In the genomic region with DNA sequence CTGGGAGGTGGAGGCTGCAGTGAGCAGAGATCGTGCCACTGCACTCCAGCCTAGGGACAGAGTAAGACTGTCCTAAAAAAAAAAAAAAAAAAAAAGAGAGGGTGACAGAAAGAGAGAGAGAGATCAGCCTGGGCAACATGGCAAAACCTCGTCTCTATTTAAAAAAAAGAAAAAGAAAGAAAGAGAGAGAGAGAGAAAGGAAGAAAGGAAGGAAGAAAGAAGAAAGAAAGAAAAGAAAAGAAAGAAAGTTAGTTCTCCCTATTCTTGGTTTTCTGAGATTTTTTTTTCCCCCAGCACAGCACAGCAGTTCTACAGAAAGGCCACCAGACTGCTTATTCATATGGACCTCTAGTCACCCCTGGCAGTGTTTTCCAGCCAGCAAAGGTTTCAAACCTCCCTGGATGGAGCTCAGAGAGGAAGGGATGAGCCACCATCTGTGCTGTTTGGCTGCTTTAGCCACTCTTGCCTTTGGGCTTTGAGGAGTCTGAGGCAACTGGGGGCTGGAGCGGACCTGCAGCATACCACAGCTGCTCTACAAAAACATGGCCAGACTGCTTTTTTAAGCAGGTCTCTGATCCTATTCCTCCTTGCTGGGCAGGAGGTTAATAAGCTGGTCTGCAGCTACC, we compare ENCODE assay signal across 15 cellular contexts. TPM values are rescaled to one million over a fixed set of nuclear protein-coding genes. Genes with fewer than 3 reads are reported as not detected.
A peak's percentile ranks its signal among the peaks of the same experiment; 100 is the strongest.
DNase-seq lines count a peak whose midpoint lies in the region; TF ChIP-seq lines count a peak whose summit lies in the region.
"Had no signal": no experiment of that assay in that cellular context is flagged by ENCODE, and none has a peak within 500 bp of the region (broad histone marks: within the 10 kb centered on the region; RNA-seq: fewer than 3 reads in every experiment).

No MANE protein-coding gene starts in this region.

- TF ChIP-seq CTCF in endodermal cell (conservative IDR thresholded peaks at IDR 0.05) (no peak), ovary (IDR thresholded peaks at IDR 0.05) (no peak)

- no peak overlapping the region for H3K27ac ChIP-seq in endodermal cell (ENCODE audit: low read depth, low read length)
- H3K27ac ChIP-seq in ovary: peak overlapping the region in 1 of 2 donors; percentile 50
- H3K27ac ChIP-seq: PC-9 had no signal

- H3K9me3 ChIP-seq in endodermal cell (ENCODE audit: control insufficient read depth, low read length): no peaks in the 10 kb centered on the region
- no peaks in the 10 kb centered on the region for H3K9me3 ChIP-seq in ovary
- H3K9me3 ChIP-seq: adrenal gland had no signal

- H3K4me1 ChIP-seq in endodermal cell (ENCODE audit: control insufficient read depth, insufficient read depth, low read length) (peaks cover 11% of the 10 kb centered on the region), ovary (ENCODE audit: insufficient read depth) (peaks cover 11% of the 10 kb centered on the region)

- no peaks in the 10 kb centered on the region for H3K36me3 Mint-ChIP-seq in endodermal cell (ENCODE audit: low read depth)
- H3K36me3 Mint-ChIP-seq in activated CD4-positive, alpha-beta memory T cell treated with anti-CD3 and anti-CD28 coated beads for 36 hours: no peaks in the 10 kb centered on the region
- H3K36me3 Mint-ChIP-seq: CD8-positive, alpha-beta T cell had no signal

- no peak overlapping the region for H3K9ac ChIP-seq in endodermal cell (ENCODE audit: extremely low read depth, low read length, poor library complexity, severe bottlenecking)

- peaks cover 19% of the 10 kb centered on the region for H3K4me1 Mint-ChIP-seq in endodermal cell
- H3K4me1 Mint-ChIP-seq in activated CD4-positive, alpha-beta memory T cell treated with anti-CD3 and anti-CD28 coated beads for 36 hours (ENCODE audit: low read depth): peaks cover 7% of the 10 kb centered on the region
- H3K4me1 Mint-ChIP-seq: IgD-negative memory B cell had no signal

- CTCF ChIA-PET in activated CD4-positive, alpha-beta memory T cell treated with anti-CD3 and anti-CD28 coated beads for 36 hours (lab: Charles Lee): interaction anchor here (0.6 to 2.7 kb wide), 8 partner anchors 8 to 150 kb away, joined by 3 to 11 read pairs (median 4); a partner anchor contains a TSS

- H3K4me3 ChIP-seq in endodermal cell (ENCODE audit: low read length) (no peak overlapping the region), ovary (no peak overlapping the region)
- H3K4me3 ChIP-seq: adrenal gland, PC-9 had no signal

- no peak for TF ChIP-seq EP300 in ovary (IDR thresholded peaks at IDR 0.05)

- peaks cover 16% of the 10 kb centered on the region for H3K27me3 Mint-ChIP-seq in endodermal cell (ENCODE audit: insufficient read depth)
- H3K27me3 Mint-ChIP-seq in activated CD4-positive, alpha-beta memory T cell treated with anti-CD3 and anti-CD28 coated beads for 36 hours: no peaks in the 10 kb centered on the region

- H3K36me3 ChIP-seq in endodermal cell (ENCODE audit: control insufficient read depth, insufficient read depth, low read length): no peaks in the 10 kb centered on the region
- H3K36me3 ChIP-seq in ovary: no peaks in the 10 kb centered on the region
- H3K36me3 ChIP-seq: adrenal gland had no signal

- 55 to 82% methylated on average over 2 to 3 of the region's 3 CpGs for WGBS in endodermal cell (ENCODE audit: insufficient coverage in 1 of 2, insufficient read length in 1 of 2), 2 experiments
- WGBS in ovary, 3 donors: 20 to 33% (median 31%) methylated on average over 3 of the region's 3 CpGs

- H3K4me3 Mint-ChIP-seq in endodermal cell: no peak overlapping the region
- H3K4me3 Mint-ChIP-seq in activated CD4-positive, alpha-beta memory T cell treated with anti-CD3 and anti-CD28 coated beads for 36 hours: no peak overlapping the region
- H3K4me3 Mint-ChIP-seq: CD8-positive, alpha-beta T cell; IgD-negative memory B cell had no signal

- POLR2A ChIA-PET in activated CD4-positive, alpha-beta memory T cell treated with anti-CD3 and anti-CD28 coated beads for 36 hours (lab: Charles Lee): no interaction called here

- peaks cover 8% of the 10 kb centered on the region for H3K9me3 Mint-ChIP-seq in endodermal cell
- H3K9me3 Mint-ChIP-seq in activated CD4-positive, alpha-beta memory T cell treated with anti-CD3 and anti-CD28 coated beads for 36 hours: no peaks in the 10 kb centered on the region
- H3K9me3 Mint-ChIP-seq: CD8-positive, alpha-beta T cell; IgD-negative memory B cell had no signal

- H3K27ac Mint-ChIP-seq in endodermal cell: no peak overlapping the region
- no peak overlapping the region for H3K27ac Mint-ChIP-seq in activated CD4-positive, alpha-beta memory T cell treated with anti-CD3 and anti-CD28 coated beads for 36 hours
- H3K27ac Mint-ChIP-seq: CD8-positive, alpha-beta T cell; IgD-negative memory B cell had no signal

- TF ChIP-seq POLR2A in ovary (IDR thresholded peaks at IDR 0.05): no peak

- no peaks in the 10 kb centered on the region for H3K27me3 ChIP-seq in endodermal cell (ENCODE audit: control insufficient read depth, insufficient read depth, low read length, poor library complexity, severe bottlenecking)
- no peaks in the 10 kb centered on the region for H3K27me3 ChIP-seq in ovary
- H3K27me3 ChIP-seq: adrenal gland had no signal

- DNase-seq in GM03348 (ENCODE audit: low spot score) (peak; percentile 41), NCI-H69 (lab: John Stamatoyannopoulos, UW) (peak; percentile 94), endodermal cell (peak; percentile 42), ovary (peak in 3 of 5 donors; percentile 41 to 59 (median 56)), NCI-H1436 treated with DMSO at 0.1 percent for 48 hours (lab: John Stamatoyannopoulos, UW) (no peak), OCI-M2 (lab: John Stamatoyannopoulos, UW; ENCODE audit: unreplicated experiment) (no peak)
- DNase-seq in activated CD4-positive, alpha-beta memory T cell treated with anti-CD3 and anti-CD28 coated beads for 36 hours: no peak
- DNase-seq in stimulated activated CD4-positive, alpha-beta T cell treated with anti-CD3 and anti-CD28 coated beads, Interleukin-4, amount 100 ng/mL, for 1 hour: no peak
- DNase-seq: CD8-positive, alpha-beta T cell; midbrain; PC-9 had no signal

- intact Hi-C loops in ovary (cut with DNase I): no loop called here
- intact Hi-C loops in activated CD4-positive, alpha-beta memory T cell treated with anti-CD3 and anti-CD28 coated beads for 36 hours (cut with micrococcal nuclease): no loop called here

RNA-seq across cellular contexts. Expression of a gene that starts 10.6 kb away (rescaled TPM):
- total RNA-seq in endodermal cell (1 to 10 TPM; 3.7 to 7.5 TPM), ovary (100 to 1,000 TPM; 170 to 646 (median 456) TPM)
- 25.5 TPM for polyA plus RNA-seq in endodermal cell (2013, experiment 1 of 2)
- 34.9 TPM for polyA plus RNA-seq in endodermal cell (2013, experiment 2 of 2)
- 100 to 1,000 TPM; 587 to 764 TPM for polyA plus RNA-seq in ovary
- 100 to 1,000 TPM; 503 to 513 TPM for total RNA-seq in activated CD4-positive, alpha-beta memory T cell treated with anti-CD3 and anti-CD28 coated beads for 36 hours

RNA-seq across cellular contexts. Expression of a gene that starts 15.5 kb away (rescaled TPM):
- total RNA-seq in endodermal cell (not detected), ovary (not detected)
- not detected for polyA plus RNA-seq in endodermal cell (2013, experiment 1 of 2)
- not detected for polyA plus RNA-seq in endodermal cell (2013, experiment 2 of 2)
- not detected for polyA plus RNA-seq in ovary
- total RNA-seq in activated CD4-positive, alpha-beta memory T cell treated with anti-CD3 and anti-CD28 coated beads for 36 hours: 1 to 10 TPM; 3.3 to 4.0 TPM
- total RNA-seq: adrenal gland; CD8-positive, alpha-beta T cell; H4; pulmonary artery endothelial cell had no signal
- polyA plus RNA-seq: adrenal gland had no signal

RNA-seq across cellular contexts. Expression of a gene that starts 20.4 kb away (rescaled TPM):
- 1 to 10 TPM; 4.9 to 6.2 TPM for total RNA-seq in endodermal cell
- 24.8 TPM for polyA plus RNA-seq in endodermal cell (2013, experiment 1 of 2)
- 24.1 TPM for polyA plus RNA-seq in endodermal cell (2013, experiment 2 of 2)
- 10 to 100 TPM; 12.7 to 85.5 (median 37.3) TPM for total RNA-seq in ovary
- polyA plus RNA-seq in ovary: 100 to 1,000 TPM; 104 to 160 TPM
- 100 to 1,000 TPM; 352 to 382 TPM for total RNA-seq in activated CD4-positive, alpha-beta memory T cell treated with anti-CD3 and anti-CD28 coated beads for 36 hours

RNA-seq across cellular contexts. Expression of a gene that starts 23.9 kb away (rescaled TPM):
- not detected for total RNA-seq in endodermal cell
- 0.46 TPM for polyA plus RNA-seq in endodermal cell (2013, experiment 1 of 2)
- 0.58 TPM for polyA plus RNA-seq in endodermal cell (2013, experiment 2 of 2)
- 1 to 10 TPM in 3 of 7 donors, under 1 TPM in 1, not detected in 3; 0.48 to 2.5 (median 1.3) TPM for total RNA-seq in ovary
- 1 to 10 TPM in 1 of 2 donors, not detected in 1; 2.2 TPM for polyA plus RNA-seq in ovary
- not detected for total RNA-seq in activated CD4-positive, alpha-beta memory T cell treated with anti-CD3 and anti-CD28 coated beads for 36 hours
- total RNA-seq: CD8-positive, alpha-beta T cell had no signal
- polyA plus RNA-seq: IgD-negative memory B cell had no signal

RNA-seq across cellular contexts. Expression of a gene that starts 40.4 kb away (rescaled TPM):
- total RNA-seq in endodermal cell (1 to 10 TPM in 1 of 2 donors, under 1 TPM in 1; 0.92 to 3.1 TPM), ovary (1 to 10 TPM in 4 of 7 donors, under 1 TPM in 1, not detected in 2; 0.61 to 4.0 (median 1.8) TPM)
- not detected for polyA plus RNA-seq in endodermal cell (2013, experiment 1 of 2)
- not detected for polyA plus RNA-seq in endodermal cell (2013, experiment 2 of 2)
- 1 to 10 TPM in 1 of 2 donors, under 1 TPM in 1; 0.88 to 3.3 TPM for polyA plus RNA-seq in ovary
- total RNA-seq in activated CD4-positive, alpha-beta memory T cell treated with anti-CD3 and anti-CD28 coated beads for 36 hours: 1 to 10 TPM; 3.5 to 5.3 TPM
- total RNA-seq: CD8-positive, alpha-beta T cell had no signal
- polyA plus RNA-seq: IgD-negative memory B cell had no signal

Comparison
In these comparisons a context has a peak if more than half of its experiments do, and no peak if none do; other contexts are left out.
1. DNase-seq: peak in GM03348 (single experiment), NCI-H69 (single experiment), endodermal cell (single experiment) and ovary (3 of 5); none in activated CD4-positive, alpha-beta memory T cell treated with anti-CD3 and anti-CD28 coated beads for 36 hours (single experiment), NCI-H1436 treated with DMSO at 0.1 percent for 48 hours (single experiment), stimulated activated CD4-positive, alpha-beta T cell treated with anti-CD3 and anti-CD28 coated beads, Interleukin-4, amount 100 ng/mL, for 1 hour (single experiment) and OCI-M2 (single experiment).
2. RNA of a gene that starts 10.6 kb away (total RNA-seq): 503 to 513 TPM in activated CD4-positive, alpha-beta memory T cell treated with anti-CD3 and anti-CD28 coated beads for 36 hours and 170 to 646 TPM in ovary; 3.7 to 7.5 TPM in endodermal cell; every median in the first group is over 10 times any median in the second.
3. RNA of a gene that starts 20.4 kb away (total RNA-seq): 352 to 382 TPM in activated CD4-positive, alpha-beta memory T cell treated with anti-CD3 and anti-CD28 coated beads for 36 hours; 12.7 to 85.5 TPM in ovary and 4.9 to 6.2 TPM in endodermal cell; every median in the first group is over 4 times any median in the second.